Comparison of ENCODE assay signal across 1 cellular context in genomic region chr6:167415441-167415961, GRCh38.
A peak's percentile ranks its signal among the peaks of the same experiment; 100 is the strongest.
TF ChIP-seq lines count a peak whose summit lies in the region.

No MANE protein-coding gene starts in this region.

TF ChIP-seq in HepG2, 621 proteins besides CTCF, POLR2A, EP300 and RAD21 (continued from another document and continues in another):
- TF ChIP-seq ZXDC (CRISPR knock-in tag; IDR thresholded peaks at IDR 0.05) (no peak), MXD1 (CRISPR knock-in tag; IDR thresholded peaks at IDR 0.05) (0 out of 2 replicates have a peak, but pooled peaks have one; percentile 26), TRIM24 (CRISPR knock-in tag; IDR thresholded peaks at IDR 0.05) (no peak), THRA (CRISPR knock-in tag; IDR thresholded peaks at IDR 0.05; ENCODE audit: borderline replicate concordance) (no peak), HNRNPLL (IDR thresholded peaks at IDR 0.05; ENCODE audit: low read depth, low read length, poor library complexity, severe bottlenecking) (peak; percentile 28), TERF1 (CRISPR knock-in tag; IDR thresholded peaks at IDR 0.05) (no peak), ZBTB7A (CRISPR knock-in tag; IDR thresholded peaks at IDR 0.05) (0 out of 2 replicates have a peak, but pooled peaks have one; percentile 58), PBX3 (CRISPR knock-in tag; IDR thresholded peaks at IDR 0.05; ENCODE audit: borderline replicate concordance) (no peak), ZNF788 (CRISPR knock-in tag; IDR thresholded peaks at IDR 0.05; ENCODE audit: borderline replicate concordance) (no peak), ZNF251 (CRISPR knock-in tag; IDR thresholded peaks at IDR 0.05) (no peak), SP4 (CRISPR knock-in tag; IDR thresholded peaks at IDR 0.05) (no peak), ZNF281 (CRISPR knock-in tag; IDR thresholded peaks at IDR 0.05; ENCODE audit: borderline replicate concordance) (no peak), FOXP4 (CRISPR knock-in tag; IDR thresholded peaks at IDR 0.05) (no peak), HMGXB3 (CRISPR knock-in tag; IDR thresholded peaks at IDR 0.05; ENCODE audit: borderline replicate concordance) (no peak), ZNF891 (CRISPR knock-in tag; IDR thresholded peaks at IDR 0.05) (peak; percentile 22; the same call in 1 of the 2 replicates), ZNF589 (CRISPR knock-in tag; conservative IDR thresholded peaks at IDR 0.05) (no peak), ZFP36 (IDR thresholded peaks at IDR 0.05; ENCODE audit: borderline replicate concordance, low read depth, low read length, partially characterized antibody) (no peak), MTA1 (CRISPR knock-in tag; IDR thresholded peaks at IDR 0.05; ENCODE audit: borderline replicate concordance) (peak; percentile 59; the same call in 1 of the 2 replicates), ZFP82 (CRISPR knock-in tag; IDR thresholded peaks at IDR 0.05; ENCODE audit: borderline replicate concordance) (0 out of 2 replicates have a peak, but pooled peaks have one; percentile 30), ZSCAN5A (CRISPR knock-in tag; IDR thresholded peaks at IDR 0.05; ENCODE audit: borderline replicate concordance) (no peak), XRCC5 (optimal IDR thresholded peaks at IDR 0.05; ENCODE audit: low read length) (peak; percentile 45), SSRP1 (CRISPR knock-in tag; IDR thresholded peaks at IDR 0.05) (no peak), ASH2L (IDR thresholded peaks at IDR 0.05; ENCODE audit: insufficient read length, low read depth, low read length) (no peak), ZNF772 (CRISPR knock-in tag; IDR thresholded peaks at IDR 0.05) (no peak), SAFB2 (CRISPR knock-in tag; IDR thresholded peaks at IDR 0.05; ENCODE audit: borderline replicate concordance, low read depth) (0 out of 2 replicates have a peak, but pooled peaks have one; percentile 47), ZNF24 (IDR thresholded peaks at IDR 0.05) (no peak), ZNF282 (IDR thresholded peaks at IDR 0.05; ENCODE audit: partially characterized antibody) (peak; percentile 49), ELF3 (CRISPR knock-in tag; IDR thresholded peaks at IDR 0.05) (no peak), HIVEP1 (CRISPR knock-in tag; IDR thresholded peaks at IDR 0.05) (peak; percentile 38; the same call in 1 of the 2 replicates)
